In the genomic region with DNA sequence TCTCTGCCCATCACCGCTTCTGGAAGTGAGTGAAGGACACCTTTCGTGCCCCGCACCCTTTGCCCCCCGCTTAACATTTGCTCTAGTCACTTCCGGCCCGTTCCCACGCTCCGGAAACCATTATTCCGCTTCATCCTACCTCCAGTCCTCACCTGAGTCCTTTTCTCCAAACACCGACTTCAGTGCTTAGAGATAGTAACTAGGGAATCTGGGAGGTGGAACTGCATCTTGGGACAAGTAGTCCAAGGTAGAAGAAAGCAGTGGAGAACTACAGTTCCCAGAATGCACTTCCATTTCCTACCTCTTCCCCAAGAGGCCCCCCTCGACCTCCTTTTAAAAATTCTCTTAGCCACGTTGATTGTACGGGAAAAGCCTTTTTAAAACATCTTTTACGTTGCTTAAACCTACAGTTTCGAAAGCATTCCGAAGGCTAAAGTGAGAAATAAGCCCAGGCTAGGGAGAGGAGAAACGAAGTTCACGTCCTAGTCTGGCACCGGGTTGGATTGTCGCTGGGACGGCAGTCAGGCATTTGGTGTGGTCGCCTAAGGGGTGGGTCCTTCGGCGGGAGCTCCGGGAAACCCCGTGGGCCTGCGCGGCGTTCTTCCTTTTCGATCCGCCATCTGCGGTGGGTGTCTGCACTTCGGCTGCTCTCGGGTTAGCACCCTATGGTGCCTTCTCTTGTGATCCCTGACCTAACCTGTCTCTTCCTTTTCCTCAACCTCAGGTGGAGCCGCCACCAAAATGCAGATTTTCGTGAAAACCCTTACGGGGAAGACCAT, we compare ENCODE assay signal across 8 cellular contexts. TPM values are rescaled to one million over a fixed set of nuclear protein-coding genes. Genes with fewer than 3 reads are reported as not detected.
DNase-seq lines count a peak whose midpoint lies in the region; ATAC-seq and TF ChIP-seq lines count a peak whose summit lies in the region.

CLHC1 (minus strand) TSS at position 210 of the 779 bp plus-strand sequence. CDS start 9,882 bp downstream, outside the sequence.
RPS27A (plus strand) TSS at position 605 of the 779 bp plus-strand sequence; CDS start at position 742, 137 bp downstream.

- CTCF ChIA-PET in activated B cell treated with CpG ODN at 0.5 μM for 24 hours (lab: Charles Lee): interaction anchor here (1.0 kb wide), 1 partner anchor 332 kb away, joined by 3 read pairs; no protein-coding TSS in a partner anchor

- TF ChIP-seq POLR2A in GM18951 (IDR thresholded peaks at IDR 0.05; ENCODE audit: extremely low read depth, insufficient read depth, insufficient read length): peak; percentile 89

- intact Hi-C loops in activated B cell treated with CpG ODN at 0.5 μM for 24 hours (cut with micrococcal nuclease): loop anchor here (1.0 to 5.0 kb wide), 12 partner anchors 9 to 1445 kb away; partner anchors contain the start of genes ASB3, CCDC88A, CFAP36 and EML6

- in situ Hi-C loops in GM18951 (cut with MboI; ENCODE audit: low sequenced_read_pairs, unreplicated experiment): no loop called here

- H3K4me3 Mint-ChIP-seq in activated B cell treated with CpG ODN at 0.5 μM for 24 hours: peak within 1 kb of the TSS; percentile 99
- H3K4me3 Mint-ChIP-seq in central memory CD8-positive, alpha-beta T cell: peak within 1 kb of the TSS; percentile 95

- DNase-seq in AG08395 (ENCODE audit: low spot score): peak; percentile 93
- DNase-seq in NCI-H345 (lab: John Stamatoyannopoulos, UW): peak; percentile 97
- DNase-seq in activated B cell treated with CpG ODN at 0.5 μM for 24 hours: peak; percentile 92
- peak; percentile 91 to 93 for DNase-seq in central memory CD8-positive, alpha-beta T cell (ENCODE audit: low spot score in 2 of 2)
- peak; percentile 94 for DNase-seq in islet precursor cell
- DNase-seq in stimulated activated CD4-positive, alpha-beta T cell treated with anti-CD3 and anti-CD28 coated beads, Interleukin-12 subunit alpha, Interleukin-12 subunit beta, amount 100 ng/mL, for 48 hours (ENCODE audit: low read depth in 2 of 3, low spot score in 1 of 3): peak; percentile 85 to 96 (median 90)

- H3K4me1 Mint-ChIP-seq in activated B cell treated with CpG ODN at 0.5 μM for 24 hours: peaks cover 58% of the 10 kb centered on the region
- H3K4me1 Mint-ChIP-seq in central memory CD8-positive, alpha-beta T cell: peaks cover 49% of the 10 kb centered on the region

- POLR2A ChIA-PET in activated B cell treated with CpG ODN at 0.5 μM for 24 hours (lab: Charles Lee): interaction anchor here (0.6 to 1.7 kb wide), 25 partner anchors 9 to 1464 kb away, joined by 3 to 81 read pairs (median 4); partner anchors contain the start of genes CCDC88A, CFAP36, CHAC2 and MTIF2

- H3K27me3 Mint-ChIP-seq in activated B cell treated with CpG ODN at 0.5 μM for 24 hours: no peaks in the 10 kb centered on the region
- H3K27me3 Mint-ChIP-seq in central memory CD8-positive, alpha-beta T cell: no peaks in the 10 kb centered on the region

- no peak for TF ChIP-seq CTCF in activated B cell treated with CpG ODN at 0.5 μM for 24 hours (IDR thresholded peaks at IDR 0.05)

- H3K27ac Mint-ChIP-seq in activated B cell treated with CpG ODN at 0.5 μM for 24 hours: peak within 1 kb of the TSS; percentile 98
- H3K27ac Mint-ChIP-seq in central memory CD8-positive, alpha-beta T cell (ENCODE audit: low read depth): peak within 1 kb of the TSS; percentile 97

- ATAC-seq in HG03196 (IDR thresholded peaks at IDR 0.05; ENCODE audit: unreplicated experiment) (peak; percentile 91), activated B cell treated with CpG ODN at 0.5 μM for 24 hours (ENCODE audit: low read depth) (peak; percentile 86)
- ATAC-seq in central memory CD8-positive, alpha-beta T cell (replicated peaks; ENCODE audit: extremely low read depth, poor library complexity, severe bottlenecking): peak; percentile 90

- H3K9me3 Mint-ChIP-seq in activated B cell treated with CpG ODN at 0.5 μM for 24 hours: no peaks in the 10 kb centered on the region
- peaks cover 4% of the 10 kb centered on the region for H3K9me3 Mint-ChIP-seq in central memory CD8-positive, alpha-beta T cell

- H3K36me3 Mint-ChIP-seq in activated B cell treated with CpG ODN at 0.5 μM for 24 hours (ENCODE audit: low read depth): peaks cover 53% of the 10 kb centered on the region
- H3K36me3 Mint-ChIP-seq in central memory CD8-positive, alpha-beta T cell (ENCODE audit: insufficient read depth): peaks cover 37% of the 10 kb centered on the region

RNA-seq across cellular contexts. Expression of gene CLHC1, which starts in this region (rescaled TPM):
- 7.1 and 10.5 TPM in 2 replicates for total RNA-seq in activated B cell treated with CpG ODN at 0.5 μM for 24 hours

RNA-seq across cellular contexts. Expression of gene RPS27A, which starts in this region (rescaled TPM):
- total RNA-seq in activated B cell treated with CpG ODN at 0.5 μM for 24 hours: 1,833 and 2,316 TPM in 2 replicates

Comparison
In these comparisons a context has a peak if more than half of its experiments do, and no peak if none do; other contexts are left out.
1. Peak in every context shown above with its lines: DNase-seq and ATAC-seq.